27 cellular contexts compared by ENCODE assay signal in the genomic region with DNA sequence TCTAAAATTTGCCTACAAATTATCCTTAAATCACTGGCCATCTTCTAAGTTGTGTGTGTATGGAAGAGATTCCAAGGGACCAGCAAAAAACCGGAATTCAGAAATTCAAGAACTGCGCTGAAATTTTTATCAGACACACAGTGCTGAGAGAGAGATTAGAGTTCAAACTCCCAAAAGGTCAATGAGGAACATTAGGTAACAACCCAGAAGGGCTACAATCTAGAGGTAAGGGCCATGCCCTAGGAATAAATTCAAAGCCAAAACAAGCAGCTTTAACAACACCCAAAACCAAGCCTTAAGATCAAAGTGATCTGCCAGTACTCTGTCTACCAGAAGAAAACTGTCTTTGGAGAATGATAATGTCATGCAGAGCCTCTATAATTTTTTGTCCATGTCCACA. TPM values are rescaled to one million over a fixed set of nuclear protein-coding genes. Genes with fewer than 3 reads are reported as not detected.
"Had no signal": no experiment of that assay in that cellular context is flagged by ENCODE, and none has a peak within 500 bp of the region (broad histone marks: within the 10 kb centered on the region; RNA-seq: fewer than 3 reads in every experiment).

No MANE protein-coding gene starts in this region.

- H3K4me2 ChIP-seq: hepatocyte, neural progenitor cell had no signal

- H3K4me3 ChIP-seq: dorsolateral prefrontal cortex, gastroesophageal sphincter, heart left ventricle, hepatocyte, left lung, lower lobe of right lung, neural progenitor cell, sigmoid colon, skin epidermis, spleen, testis, tibial artery had no signal

- H3K4me1 ChIP-seq: foreskin keratinocyte, gastroesophageal sphincter, heart left ventricle, left lung, lower lobe of right lung, neural progenitor cell, parathyroid adenoma, sigmoid colon, spleen, testis had no signal

- ATAC-seq: esophagus mucosa; foreskin keratinocyte; gastroesophageal sphincter; heart left ventricle; left lung; lower lobe of right lung; natural killer cell; stimulated activated memory B cell treated with anti-CD40 and anti-IgM and Interleukin-4, amounts not matched to agents 10 μg/mL and 1 μg/mL and 100 μg/mL, for 72 hours; stimulated activated naive CD8-positive, alpha-beta T cell treated with anti-CD3 and anti-CD28 coated beads, Interleukin-15, Interleukin-2, amounts not matched to agents 100 U/mL and 50 U/mL, for 24 hours had no signal

- H3K36me3 ChIP-seq: left lung, lower lobe of right lung, spleen had no signal

- H3K36me3 Mint-ChIP-seq: natural killer cell had no signal

- H3K9me3 ChIP-seq: gastroesophageal sphincter, heart left ventricle, left lung, lower lobe of right lung, sigmoid colon, spleen, testis, tibial artery had no signal

- H3K9ac ChIP-seq: neural progenitor cell, parathyroid adenoma had no signal

- H3K9me3 Mint-ChIP-seq: endodermal cell; memory B cell; natural killer cell; neural progenitor cell; stimulated activated memory B cell treated with anti-CD40 and anti-IgM and Interleukin-4, amounts not matched to agents 10 μg/mL and 1 μg/mL and 100 μg/mL, for 72 hours; type B pancreatic cell had no signal

- H3K27ac ChIP-seq: dorsolateral prefrontal cortex, epithelial cell of prostate, foreskin keratinocyte, gastroesophageal sphincter, heart left ventricle, hepatocyte, left lung, lower lobe of right lung, neural progenitor cell, parathyroid adenoma, sigmoid colon, skin epidermis, spleen, testis, tibial artery had no signal

- H3K79me2 ChIP-seq: hepatocyte, parathyroid adenoma had no signal

- H3K27me3 ChIP-seq: dorsolateral prefrontal cortex, foreskin keratinocyte, gastroesophageal sphincter, heart left ventricle, hepatocyte, left lung, neural progenitor cell, sigmoid colon, spleen, testis, tibial artery had no signal

- H3K4me1 Mint-ChIP-seq: endodermal cell, natural killer cell, neural progenitor cell had no signal

- H2AFZ ChIP-seq: hepatocyte, neural progenitor cell, parathyroid adenoma had no signal

- H3K4me3 Mint-ChIP-seq: endodermal cell; memory B cell; natural killer cell; neural progenitor cell; stimulated activated memory B cell treated with anti-CD40 and anti-IgM and Interleukin-4, amounts not matched to agents 10 μg/mL and 1 μg/mL and 100 μg/mL, for 72 hours; type B pancreatic cell had no signal

- DNase-seq: dorsolateral prefrontal cortex; effector CD8-positive, alpha-beta T cell; endodermal cell; foreskin keratinocyte; heart left ventricle; left lung; lower lobe of right lung; natural killer cell; sigmoid colon; spleen; stimulated activated CD4-positive, alpha-beta T cell treated with anti-CD3 and anti-CD28 coated beads, Interleukin-4, amount 100 ng/mL, for 4 hours; stimulated activated naive CD8-positive, alpha-beta T cell treated with anti-CD3 and anti-CD28 coated beads, Interleukin-15, Interleukin-2, amounts not matched to agents 100 U/mL and 50 U/mL, for 24 hours; substantia nigra; testis; tibial artery had no signal

- H3K27me3 Mint-ChIP-seq: memory B cell; progenitor cell of endocrine pancreas; stimulated activated memory B cell treated with anti-CD40 and anti-IgM and Interleukin-4, amounts not matched to agents 10 μg/mL and 1 μg/mL and 100 μg/mL, for 72 hours; type B pancreatic cell had no signal

- H3K27ac Mint-ChIP-seq: endodermal cell; memory B cell; natural killer cell; neural progenitor cell; stimulated activated memory B cell treated with anti-CD40 and anti-IgM and Interleukin-4, amounts not matched to agents 10 μg/mL and 1 μg/mL and 100 μg/mL, for 72 hours; type B pancreatic cell had no signal

RNA-seq across cellular contexts. Expression of a gene that starts 17.8 kb away (rescaled TPM):
- total RNA-seq: lower lobe of right lung, mononuclear cell had no signal
